ENCODE assay signal across 30 cellular contexts in genomic region chr14:71328954-71329353, GRCh38.
"Had no signal": no experiment of that assay in that cellular context is flagged by ENCODE, and none has a peak within 500 bp of the region (broad histone marks: within the 10 kb centered on the region; RNA-seq: fewer than 3 reads in every experiment).

No MANE protein-coding gene starts in this region.

- H3K9me3 ChIP-seq: breast epithelium, MG63, Peyer's patch had no signal

- H3K4me1 ChIP-seq: breast epithelium, SJCRH30 had no signal

- H3K36me3 ChIP-seq: breast epithelium, MG63, Peyer's patch had no signal

- ATAC-seq: activated T-cell treated with anti-CD3 and anti-CD28 coated beads, Interleukin-2, amount 50 U/mL, for 4 hours; T-cell had no signal

- H3K9me3 Mint-ChIP-seq: activated CD4-positive, alpha-beta memory T cell treated with anti-CD3 and anti-CD28 coated beads for 36 hours had no signal

- H3K27me3 Mint-ChIP-seq: activated CD4-positive, alpha-beta memory T cell treated with anti-CD3 and anti-CD28 coated beads for 36 hours; activated CD4-positive, alpha-beta T cell treated with anti-CD3 and anti-CD28 coated beads, Interleukin-2, amount 10 ng/mL, durations not matched to agents 7 days and 5 days; activated naive CD4-positive, alpha-beta T cell treated with anti-CD3 and anti-CD28 coated beads, Interleukin-2, amount 10 ng/mL, durations not matched to agents 7 days and 5 days; activated naive CD8-positive, alpha-beta T cell treated with anti-CD3 and anti-CD28 coated beads, Interleukin-2, amount 10 ng/mL, durations not matched to agents 7 days and 5 days; T-cell had no signal

- H3K27ac Mint-ChIP-seq: activated CD4-positive, alpha-beta memory T cell treated with anti-CD3 and anti-CD28 coated beads for 36 hours; activated CD4-positive, alpha-beta T cell treated with anti-CD3 and anti-CD28 coated beads, Interleukin-2, amount 10 ng/mL, durations not matched to agents 7 days and 5 days; activated naive CD4-positive, alpha-beta T cell treated with anti-CD3 and anti-CD28 coated beads, Interleukin-2, amount 10 ng/mL, durations not matched to agents 7 days and 5 days; activated naive CD8-positive, alpha-beta T cell treated with anti-CD3 and anti-CD28 coated beads, Interleukin-2, amount 10 ng/mL, durations not matched to agents 7 days and 5 days; activated T-helper 2 cell treated with anti-CD3 and anti-CD28 coated beads, Interferon-gamma antibody, Interleukin-2, Interleukin-4, amounts not matched to agents 10 μg/mL and 5 μg/mL and 100 μg/mL, durations not matched to agents 14 hours and 24 hours and 36 hours had no signal

- H3K4me3 ChIP-seq: breast epithelium, MG63, Peyer's patch, SJCRH30 had no signal

- H3K27me3 ChIP-seq: breast epithelium, MG63, Peyer's patch, SJCRH30 had no signal

- H3K4me3 Mint-ChIP-seq: activated CD4-positive, alpha-beta memory T cell treated with anti-CD3 and anti-CD28 coated beads for 36 hours; activated CD4-positive, alpha-beta T cell treated with anti-CD3 and anti-CD28 coated beads, Interleukin-2, amount 10 ng/mL, durations not matched to agents 7 days and 5 days; activated naive CD4-positive, alpha-beta T cell treated with anti-CD3 and anti-CD28 coated beads, Interleukin-2, amount 10 ng/mL, durations not matched to agents 7 days and 5 days; activated naive CD8-positive, alpha-beta T cell treated with anti-CD3 and anti-CD28 coated beads, Interleukin-2, amount 10 ng/mL, durations not matched to agents 7 days and 5 days; activated T-cell treated with anti-CD3 and anti-CD28 coated beads, Interleukin-2, amount 50 U/mL, for 4 hours; T-cell had no signal

- DNase-seq: activated CD4-positive, alpha-beta memory T cell treated with anti-CD3 and anti-CD28 coated beads for 36 hours; activated CD4-positive, alpha-beta T cell treated with anti-CD3 and anti-CD28 coated beads, Interleukin-2, amount 10 ng/mL, durations not matched to agents 7 days and 5 days; activated CD4-positive, CD25-positive, alpha-beta regulatory T cell; activated CD8-positive, alpha-beta memory T cell treated with anti-CD3 and anti-CD28 coated beads for 24 hours; activated gamma-delta T cell treated with Interleukin-2 at 50 U/mL for 16 hours; activated naive CD4-positive, alpha-beta T cell treated with anti-CD3 and anti-CD28 coated beads, Interleukin-2, amount 10 ng/mL, durations not matched to agents 7 days and 5 days; activated naive CD8-positive, alpha-beta T cell treated with anti-CD3 and anti-CD28 coated beads, Interleukin-2, amount 10 ng/mL, durations not matched to agents 7 days and 5 days; activated T-cell treated with anti-CD3 and anti-CD28 coated beads, Interleukin-2, amount 50 U/mL, for 4 hours; aorta; caudate nucleus; IMR-90; KBM-7; MG63; MV-4-11; NCI-H1092 treated with DMSO at 0.1 percent for 48 hours; NCI-H1417 treated with DMSO at 0.1 percent for 48 hours; NCI-H1694; NCI-H2029 treated with DMSO at 0.1 percent for 48 hours; NCI-H510A treated with DMSO at 0.1 percent for 48 hours; NCI-H69; Peyer's patch; Right ventricle myocardium superior; SJCRH30; T-cell; T-helper 2 cell; T1000 had no signal

- H3K27ac ChIP-seq: Peyer's patch, RWPE1, SJCRH30, VCaP had no signal
